In genomic region chr2:193352665-193353242, GRCh38 we compare ENCODE assay signal across 5 cellular contexts.
DNase-seq lines count a peak whose midpoint lies in the region; ATAC-seq, FAIRE-seq and TF ChIP-seq lines count a peak whose summit lies in the region.
"Not testable (repeated sequence)": the region's sequence is repeated elsewhere in the genome, so short reads cannot be mapped to it uniquely, and the experiment has no call there.

No MANE protein-coding gene starts in this region.

- not testable (repeated sequence) for H3K23ac ChIP-seq in mesenchymal stem cell (ENCODE audit: low read length in 2 of 2)

- H3K4me3 ChIP-seq in K562; HepG2 (replicated peaks in 1 of 3; ENCODE audit: insufficient read depth in 1 of 3, low read depth in 2 of 3, low read length in 3 of 3); mesenchymal stem cell (ENCODE audit: insufficient read depth in 1 of 2, low read depth in 1 of 2, low read length in 2 of 2); small intestine (ENCODE audit: low read depth in 1 of 2, low read length in 2 of 2): not testable (repeated sequence)

- H3K4me1 ChIP-seq in K562 (replicated peaks in 1 of 2; ENCODE audit: control insufficient read depth in 2 of 2, insufficient read depth in 2 of 2, low read length in 2 of 2); HepG2 (ENCODE audit: insufficient read depth, low read length); mesenchymal stem cell (ENCODE audit: control insufficient read depth, insufficient read depth, low read depth, low read length); small intestine (ENCODE audit: control insufficient read depth in 2 of 2, insufficient read depth in 1 of 2, low read depth in 1 of 2, low read length in 1 of 2): not testable (repeated sequence)

- whole genome bisulfite sequencing in K562 (ENCODE audit: insufficient coverage, low coverage, missing lambda C conversion rate): 7% methylated on average over 11 of the region's 13 CpGs
- WGBS in HepG2 (ENCODE audit: low lambda C conversion rate): 38% methylated on average over 13 of the region's 13 CpGs
- WGBS in mesenchymal stem cell: 90% methylated on average over 9 of the region's 13 CpGs
- 60 to 82% (median 66%) methylated on average over 13 of the region's 13 CpGs for WGBS in small intestine, 3 donors

- POLR2A ChIA-PET in K562 (lab: Yijun Ruan, JAX); HepG2 (lab: Yijun Ruan, JAX): not testable (repeated sequence)

- H3K9ac ChIP-seq in K562 (ENCODE audit: insufficient read depth in 1 of 2, low read depth in 2 of 2, low read length in 2 of 2); HepG2 (ENCODE audit: insufficient read depth, low read depth, low read length); mesenchymal stem cell (ENCODE audit: low read length): not testable (repeated sequence)

- in situ Hi-C loops in K562 (cut with MboI); HepG2 (cut with HindIII; ENCODE audit: extremely low pct_ligation_motif_present, low pct_unique_long_range_greater_than_20kb): not testable (repeated sequence)

- not testable (repeated sequence) for H3K4ac ChIP-seq in mesenchymal stem cell (ENCODE audit: low read depth in 1 of 2, low read length in 2 of 2)

- not testable (repeated sequence) for H4K91ac ChIP-seq in mesenchymal stem cell (ENCODE audit: low read length)

- not testable (repeated sequence) for H4K8ac ChIP-seq in mesenchymal stem cell (ENCODE audit: low read length)

- FAIRE-seq in K562 (lab: Jason Lieb, UNC); HepG2 (lab: Jason Lieb, UNC); small intestine (lab: Jason Lieb, UNC): not testable (repeated sequence)

- not testable (repeated sequence) for H3K18ac ChIP-seq in mesenchymal stem cell (ENCODE audit: low read depth in 1 of 2, low read length in 2 of 2)

- not testable (repeated sequence) for H3K36me3 ChIP-seq in K562 (ENCODE audit: control insufficient read depth, insufficient read depth, low read length); HepG2 (replicated peaks in 1 of 2; ENCODE audit: control insufficient read depth in 1 of 2, insufficient read depth in 2 of 2, low read length in 2 of 2); mesenchymal stem cell (ENCODE audit: control insufficient read depth in 1 of 2, insufficient read depth in 2 of 2, low read depth in 1 of 2, low read length in 2 of 2); small intestine (ENCODE audit: control insufficient read depth in 2 of 2, insufficient read depth in 2 of 2, low read length in 2 of 2)

- not testable (repeated sequence) for H2BK5ac ChIP-seq in mesenchymal stem cell (ENCODE audit: low read depth, low read length, poor library complexity, severe bottlenecking)

- not testable (repeated sequence) for H2AK5ac ChIP-seq in mesenchymal stem cell (ENCODE audit: low read length, severe bottlenecking)

- not testable (repeated sequence) for H3K9me3 ChIP-seq in K562 (replicated peaks; ENCODE audit: control insufficient read depth, insufficient read depth, low read depth, low read length); HepG2 (ENCODE audit: low read length); mesenchymal stem cell (ENCODE audit: control insufficient read depth, low read length); small intestine (ENCODE audit: control insufficient read depth, low read depth)

- TF ChIP-seq CTCF in K562 (IDR thresholded peaks at IDR 0.05 in 2 of 3, conservative IDR thresholded peaks at IDR 0.05 in 1 of 3; ENCODE audit: insufficient read depth in 2 of 3, low read depth in 1 of 3, low read length in 3 of 3); HepG2 (CRISPR knock-in tag; IDR thresholded peaks at IDR 0.05): not testable (repeated sequence)

- TF ChIP-seq POLR2A in K562 (conservative IDR thresholded peaks at IDR 0.05); HepG2 (IDR thresholded peaks at IDR 0.05; ENCODE audit: insufficient read depth in 1 of 2, low read depth in 2 of 2, low read length in 2 of 2): not testable (repeated sequence)

- not testable (repeated sequence) for H2AFZ ChIP-seq in K562 (ENCODE audit: low read depth, low read length); HepG2 (ENCODE audit: low read length)
- peak overlapping the region; percentile 27 for H2AFZ ChIP-seq in mesenchymal stem cell (ENCODE audit: low read depth, low read length)

- intact Hi-C loops in K562 (cut with micrococcal nuclease); cardiac septum (cut with DNase I); HepG2 (cut with micrococcal nuclease; ENCODE audit: unreplicated experiment): not testable (repeated sequence)

- H3K79me2 ChIP-seq in K562 (ENCODE audit: control insufficient read depth, insufficient read depth, low read length); HepG2 (ENCODE audit: insufficient read depth, low read length): not testable (repeated sequence)

- CTCF ChIA-PET in K562 (lab: Yijun Ruan, JAX; ENCODE audit: low intra/inter-chr PET ratio); HepG2 (lab: Yijun Ruan, JAX; ENCODE audit: low intra/inter-chr PET ratio, low total read pairs): not testable (repeated sequence)

- not testable (repeated sequence) for H3K9me1 ChIP-seq in K562 (ENCODE audit: control insufficient read depth, insufficient read depth, low read length)

- not testable (repeated sequence) for H2BK15ac ChIP-seq in mesenchymal stem cell (ENCODE audit: low read depth, poor library complexity, severe bottlenecking)

- not testable (repeated sequence) for H4K20me1 ChIP-seq in K562 (replicated peaks; ENCODE audit: control insufficient read depth, insufficient read depth, low read length); HepG2 (ENCODE audit: insufficient read depth, low read length)

- TF ChIP-seq RAD21 in K562 (CRISPR knock-in tag; conservative IDR thresholded peaks at IDR 0.05 in 1 of 2, IDR thresholded peaks at IDR 0.05 in 1 of 2); HepG2 (CRISPR knock-in tag; IDR thresholded peaks at IDR 0.05): not testable (repeated sequence)

- not testable (repeated sequence) for DNase-seq in K562 (ENCODE audit: extremely low read depth in 1 of 4, low spot score in 3 of 4); mesenchymal stem cell
- DNase-seq in cardiac septum (ENCODE audit: low spot score) (peak; percentile 69), HepG2 (ENCODE audit: low spot score) (peak; percentile 12), small intestine (peak; percentile 61)

- TF ChIP-seq EP300 in K562 (IDR thresholded peaks at IDR 0.05; ENCODE audit: low read length); HepG2 (IDR thresholded peaks at IDR 0.05; ENCODE audit: low read depth in 2 of 2, low read length in 2 of 2); HepG2 (CRISPR knock-in tag; IDR thresholded peaks at IDR 0.05; ENCODE audit: borderline replicate concordance): not testable (repeated sequence)

- ATAC-seq in K562: not testable (repeated sequence)
- peak; percentile 69 for ATAC-seq in HepG2

- H3K27ac ChIP-seq in K562 (ENCODE audit: extremely low read depth, low read depth, low read length); HepG2 (ENCODE audit: extremely low read length, insufficient read depth, low read length); mesenchymal stem cell (ENCODE audit: low read length, poor library complexity, severe bottlenecking); small intestine (ENCODE audit: low read depth in 1 of 2, low read length in 1 of 2): not testable (repeated sequence)

- not testable (repeated sequence) for H3K4me2 ChIP-seq in K562 (ENCODE audit: insufficient read depth, low read length); mesenchymal stem cell (ENCODE audit: low read length, poor library complexity, severe bottlenecking)
- peak overlapping the region; percentile 34; the same call in 1 of the 2 replicates for H3K4me2 ChIP-seq in HepG2 (ENCODE audit: low read depth, low read length)

- H3K27me3 ChIP-seq in K562 (ENCODE audit: control insufficient read depth in 2 of 2, insufficient read depth in 2 of 2, low read length in 2 of 2); HepG2 (ENCODE audit: control insufficient read depth in 1 of 2, insufficient read depth in 2 of 2, low read length in 2 of 2); mesenchymal stem cell (ENCODE audit: control insufficient read depth in 1 of 2, insufficient read depth in 1 of 2, low read length in 2 of 2); small intestine (ENCODE audit: control insufficient read depth in 2 of 2, insufficient read depth in 2 of 2, low read length in 2 of 2): not testable (repeated sequence)

- not testable (repeated sequence) for H3K14ac ChIP-seq in mesenchymal stem cell (ENCODE audit: low read length in 2 of 2)

- not testable (repeated sequence) for H2BK120ac ChIP-seq in mesenchymal stem cell (ENCODE audit: low read depth, low read length)

- BruUV-seq in K562 (replicated peaks; lab: Mats Ljungman, UMichigan); HepG2 (replicated peaks; lab: Mats Ljungman, UMichigan): not testable (repeated sequence)

- H3K79me1 ChIP-seq in mesenchymal stem cell (replicated peaks; ENCODE audit: low read length, poor library complexity, severe bottlenecking): not testable (repeated sequence)

- not testable (repeated sequence) for H2BK12ac ChIP-seq in mesenchymal stem cell (ENCODE audit: low read length in 2 of 2)

TF ChIP-seq in HepG2, 621 proteins besides CTCF, POLR2A, EP300 and RAD21 (continues in another document):
- TF ChIP-seq ZMYM4 (CRISPR knock-in tag; IDR thresholded peaks at IDR 0.05) (peak; percentile 64), HNF4A (CRISPR knock-in tag; IDR thresholded peaks at IDR 0.05) (peak; percentile 72)
